ENCODE assay signal across 9 cellular contexts in genomic region chr14:77458249-77458950, GRCh38. TPM values are rescaled to one million over a fixed set of nuclear protein-coding genes. Genes with fewer than 3 reads are reported as not detected.
DNase-seq lines count a peak whose midpoint lies in the region; ATAC-seq and TF ChIP-seq lines count a peak whose summit lies in the region.
"Had no signal": no experiment of that assay in that cellular context is flagged by ENCODE, and none has a peak within 500 bp of the region (broad histone marks: within the 10 kb centered on the region; RNA-seq: fewer than 3 reads in every experiment).

No MANE protein-coding gene starts in this region.

- peaks cover 41% of the 10 kb centered on the region for H3K36me3 Mint-ChIP-seq in activated naive CD8-positive, alpha-beta T cell treated with anti-CD3 and anti-CD28 coated beads for 36 hours

- TF ChIP-seq POLR2A in sigmoid colon (IDR thresholded peaks at IDR 0.05) = no peak

- WGBS in sigmoid colon, 2 donors = 0% methylated on average over 29 of the region's 29 CpGs

- H3K4me3 ChIP-seq in BE2C (ENCODE audit: low read depth, low read length) (peak overlapping the region; percentile 95), Panc1 (ENCODE audit: low read depth in 2 of 2, low read length in 2 of 2) (peak overlapping the region; percentile 75 to 98), sigmoid colon (peak overlapping the region; percentile 61 to 90 (median 84))

- H3K9me3 ChIP-seq in BE2C (no peaks in the 10 kb centered on the region), Panc1 (ENCODE audit: control insufficient read depth, insufficient read depth, low read depth, low read length) (no peaks in the 10 kb centered on the region), sigmoid colon (no peaks in the 10 kb centered on the region)

- H3K4me3 Mint-ChIP-seq in activated naive CD8-positive, alpha-beta T cell treated with anti-CD3 and anti-CD28 coated beads for 36 hours = peak overlapping the region; percentile 100

- intact Hi-C loops in Panc1 (cut with micrococcal nuclease; ENCODE audit: unreplicated experiment) = no loop called here
- intact Hi-C loops in sigmoid colon (cut with DNase I) = loop anchor here (2.0 to 5.0 kb wide), 5 partner anchors 82 to 304 kb away; partner anchors contain the start of genes ALKBH1, GSTZ1, POMT2 and SAMD15

- TF ChIP-seq EP300 in sigmoid colon (IDR thresholded peaks at IDR 0.05) = no peak

- H3K27ac Mint-ChIP-seq in activated naive CD8-positive, alpha-beta T cell treated with anti-CD3 and anti-CD28 coated beads for 36 hours = peak overlapping the region; percentile 100

- TF ChIP-seq CTCF in BE2C (IDR thresholded peaks at IDR 0.05; ENCODE audit: low read depth, low read length) (no peak), Panc1 (IDR thresholded peaks at IDR 0.05) (no peak), sigmoid colon (IDR thresholded peaks at IDR 0.05) (no peak)

- no peaks in the 10 kb centered on the region for H3K9me3 Mint-ChIP-seq in activated naive CD8-positive, alpha-beta T cell treated with anti-CD3 and anti-CD28 coated beads for 36 hours

- peaks cover 29% of the 10 kb centered on the region for H3K4me1 Mint-ChIP-seq in activated naive CD8-positive, alpha-beta T cell treated with anti-CD3 and anti-CD28 coated beads for 36 hours

- CTCF ChIA-PET in Panc1 (lab: Charles Lee) = no interaction called here

- peak; percentile 70 for DNase-seq in BE2C
- DNase-seq in Panc1 (ENCODE audit: low read depth, low spot score) = no peak
- peak; percentile 46 for DNase-seq in activated naive CD8-positive, alpha-beta T cell treated with anti-CD3 and anti-CD28 coated beads for 36 hours
- DNase-seq in hepatic stellate cell (ENCODE audit: low spot score) = peak; percentile 41
- DNase-seq in sigmoid colon = no peak
- DNase-seq in COLO829 (ENCODE audit: low spot score) = no peak

- H3K27me3 ChIP-seq in BE2C (no peaks in the 10 kb centered on the region), Panc1 (ENCODE audit: control insufficient read depth, insufficient read depth, low read length) (no peaks in the 10 kb centered on the region), sigmoid colon (no peaks in the 10 kb centered on the region)

- no peaks in the 10 kb centered on the region for H3K27me3 Mint-ChIP-seq in activated naive CD8-positive, alpha-beta T cell treated with anti-CD3 and anti-CD28 coated beads for 36 hours

- H3K4me1 ChIP-seq in BE2C (0 out of 2 replicates have a peak, but pooled peaks cover 2% of the 10 kb centered on the region), Panc1 (ENCODE audit: control insufficient read depth, insufficient read depth, low read length) (peaks cover 11% of the 10 kb centered on the region), sigmoid colon (peaks cover 0 to 32% (median 20%) of the 10 kb centered on the region in 4 donors)

- in situ Hi-C loops in Panc1 (cut with HindIII; ENCODE audit: low pct_unique_long_range_greater_than_20kb, low sequenced_read_pairs) = no loop called here

- ATAC-seq in GM18909 (IDR thresholded peaks at IDR 0.05; ENCODE audit: poor library complexity, unreplicated experiment) (peak; percentile 24), HG03139 (IDR thresholded peaks at IDR 0.05; ENCODE audit: unreplicated experiment) (peak; percentile 13), Panc1 (0 out of 2 replicates have a peak, but pooled peaks have one; percentile 7)

- POLR2A ChIA-PET in Panc1 (lab: Charles Lee) = no interaction called here

- H3K27ac ChIP-seq in Panc1 (ENCODE audit: low read length) = peak overlapping the region; percentile 98
- peak overlapping the region; percentile 85 to 96 (median 90) for H3K27ac ChIP-seq in sigmoid colon

- no TSS peak for BruUV-seq in Panc1 (replicated peaks; lab: Mats Ljungman, UMichigan)

- H3K36me3 ChIP-seq in BE2C = peaks cover 41% of the 10 kb centered on the region
- H3K36me3 ChIP-seq in Panc1 (ENCODE audit: control insufficient read depth, insufficient read depth, low read length) = peaks cover 32% of the 10 kb centered on the region
- peaks cover 28 to 43% (median 36%) of the 10 kb centered on the region in 4 donors for H3K36me3 ChIP-seq in sigmoid colon

RNA-seq across cellular contexts. Expression of gene AHSA1, which starts 0.5 kb away (rescaled TPM):
- polyA plus RNA-seq in BE2C (2012; ENCODE audit: insufficient read depth, insufficient read length, low read depth) = 551 TPM
- total RNA-seq in Panc1 (2021; ENCODE audit: unreplicated experiment) = 142 TPM
- 252 TPM for polyA plus RNA-seq in Panc1 (2012; ENCODE audit: insufficient read length)
- total RNA-seq in activated naive CD8-positive, alpha-beta T cell treated with anti-CD3 and anti-CD28 coated beads for 36 hours = 100 to 1,000 TPM; 381 to 390 TPM
- total RNA-seq in sigmoid colon = 100 to 1,000 TPM in 3 of 4 donors, 10 to 100 TPM in 1; 98.5 to 120 (median 104) TPM
- polyA plus RNA-seq in sigmoid colon = 100 to 1,000 TPM in 2 of 3 donors, 10 to 100 TPM in 1; 82.3 to 114 (median 100) TPM

RNA-seq across cellular contexts. Expression of gene VIPAS39, which starts 1.0 kb away (rescaled TPM):
- 19.0 TPM for polyA plus RNA-seq in BE2C (2012; ENCODE audit: insufficient read depth, insufficient read length, low read depth)
- 12.4 TPM for total RNA-seq in Panc1 (2021; ENCODE audit: unreplicated experiment)
- polyA plus RNA-seq in Panc1 (2012; ENCODE audit: insufficient read length) = 12.8 TPM
- 10 to 100 TPM; 15.6 to 16.4 TPM for total RNA-seq in activated naive CD8-positive, alpha-beta T cell treated with anti-CD3 and anti-CD28 coated beads for 36 hours
- total RNA-seq in sigmoid colon = 10 to 100 TPM; 18.0 to 24.3 (median 22.8) TPM
- polyA plus RNA-seq in sigmoid colon = 10 to 100 TPM; 12.0 to 14.6 (median 12.9) TPM

RNA-seq across cellular contexts. Expression of gene NOXRED1, which starts 35.1 kb away (rescaled TPM):
- not detected for polyA plus RNA-seq in BE2C (2012; ENCODE audit: insufficient read depth, insufficient read length, low read depth)
- total RNA-seq in Panc1 (2021; ENCODE audit: unreplicated experiment) (0.10 TPM), sigmoid colon (1 to 10 TPM in 1 of 4 donors, under 1 TPM in 1, not detected in 2; 0.82 to 4.7 TPM)
- polyA plus RNA-seq in Panc1 (2012; ENCODE audit: insufficient read length) = not detected
- total RNA-seq in activated naive CD8-positive, alpha-beta T cell treated with anti-CD3 and anti-CD28 coated beads for 36 hours = under 1 TPM; 0.26 to 0.33 TPM
- under 1 TPM in 1 of 3 donors, not detected in 2; 0.19 TPM for polyA plus RNA-seq in sigmoid colon

RNA-seq across cellular contexts. Expression of gene ISM2, which starts 40.2 kb away (rescaled TPM):
- not detected for polyA plus RNA-seq in BE2C (2012; ENCODE audit: insufficient read depth, insufficient read length, low read depth)
- total RNA-seq in Panc1 (2021; ENCODE audit: unreplicated experiment) (2.6 TPM), sigmoid colon (1 to 10 TPM in 1 of 4 donors, under 1 TPM in 2, not detected in 1; 0.33 to 1.1 (median 0.36) TPM)
- 3.4 TPM for polyA plus RNA-seq in Panc1 (2012; ENCODE audit: insufficient read length)
- total RNA-seq in activated naive CD8-positive, alpha-beta T cell treated with anti-CD3 and anti-CD28 coated beads for 36 hours = under 1 TPM; 0.29 to 0.44 TPM
- under 1 TPM in 1 of 3 donors, not detected in 2; 0.45 TPM for polyA plus RNA-seq in sigmoid colon
- total RNA-seq: T-helper 1 cell treated with Interleukin-12 subunit alpha and Interleukin-12 subunit beta and Interleukin-4 antibody, amounts not matched to agents 30 ng/mL and 1 ng/mL, for 36 hours had no signal

Comparison
In these comparisons a context has a peak if more than half of its experiments do, and no peak if none do; other contexts are left out.
1. DNase-seq: peak in BE2C (single experiment), activated naive CD8-positive, alpha-beta T cell treated with anti-CD3 and anti-CD28 coated beads for 36 hours (single experiment) and hepatic stellate cell (single experiment); none in Panc1 (single experiment), sigmoid colon (single experiment) and COLO829 (single experiment).
2. Peak in every context shown above with its lines, with median percentiles within 50 percentile points of each other: H3K4me3 ChIP-seq and ATAC-seq.